Comparison of ENCODE assay signal across 19 cellular contexts in genomic region chr16:55647798-55648197, GRCh38. TPM values are rescaled to one million over a fixed set of nuclear protein-coding genes. Genes with fewer than 3 reads are reported as not detected.
A peak's percentile ranks its signal among the peaks of the same experiment; 100 is the strongest.
DNase-seq lines count a peak whose midpoint lies in the region; ATAC-seq and TF ChIP-seq lines count a peak whose summit lies in the region.
"Had no signal": no experiment of that assay in that cellular context is flagged by ENCODE, and none has a peak within 500 bp of the region (broad histone marks: within the 10 kb centered on the region; RNA-seq: fewer than 3 reads in every experiment).

No MANE protein-coding gene starts in this region.

- no peaks in the 10 kb centered on the region for H3K36me3 Mint-ChIP-seq in HFFc6 (ENCODE audit: low read depth)
- H3K36me3 Mint-ChIP-seq in endodermal cell (ENCODE audit: low read depth), result no peaks in the 10 kb centered on the region
- H3K36me3 Mint-ChIP-seq in natural killer cell treated with Interleukin-12 subunit alpha and Interleukin-12 subunit beta and Interleukin-15 and Interleukin-18, amount 100 ng/mL, for 72 hours, result no peaks in the 10 kb centered on the region
- H3K36me3 Mint-ChIP-seq: CD4-positive, CD25-positive, alpha-beta regulatory T cell had no signal

- H3K9me3 ChIP-seq in BE2C (no peaks in the 10 kb centered on the region), endodermal cell (ENCODE audit: control insufficient read depth, low read length) (no peaks in the 10 kb centered on the region)
- H3K9me3 ChIP-seq: SJCRH30 had no signal

- DNase-seq in BE2C, result no peak
- peak; percentile 4 for DNase-seq in HFFc6
- DNase-seq in endodermal cell, result peak; percentile 5
- DNase-seq in medulla oblongata (ENCODE audit: extremely low spot score), result peak; percentile 13
- no peak for DNase-seq in NCI-H748 treated with DMSO at 0.1 percent for 48 hours (lab: John Stamatoyannopoulos, UW)
- no peak for DNase-seq in natural killer cell treated with Interleukin-12 subunit alpha and Interleukin-12 subunit beta and Interleukin-15 and Interleukin-18, amount 100 ng/mL, for 72 hours (ENCODE audit: low spot score)
- DNase-seq in NCI-H2107 (lab: John Stamatoyannopoulos, UW), result no peak
- DNase-seq: AML-193; CD4-positive, CD25-positive, alpha-beta regulatory T cell; NCI-H1105 treated with DMSO at 0.1 percent for 48 hours; NCI-H1694 treated with DMSO at 0.1 percent for 48 hours; NCI-H345; NCI-H526; SJCRH30 had no signal

- no peak overlapping the region for H3K9ac ChIP-seq in endodermal cell (ENCODE audit: extremely low read depth, low read length, poor library complexity, severe bottlenecking)

- H3K4me1 Mint-ChIP-seq in HFFc6 (ENCODE audit: low read depth), result no peaks in the 10 kb centered on the region
- no peaks in the 10 kb centered on the region for H3K4me1 Mint-ChIP-seq in endodermal cell
- no peaks in the 10 kb centered on the region for H3K4me1 Mint-ChIP-seq in natural killer cell treated with Interleukin-12 subunit alpha and Interleukin-12 subunit beta and Interleukin-15 and Interleukin-18, amount 100 ng/mL, for 72 hours (ENCODE audit: low read depth in 2 of 2)
- H3K4me1 Mint-ChIP-seq: CD4-positive, CD25-positive, alpha-beta regulatory T cell had no signal

- ATAC-seq in natural killer cell treated with Interleukin-12 subunit alpha and Interleukin-12 subunit beta and Interleukin-15 and Interleukin-18, amount 100 ng/mL, for 72 hours, result no peak

- no peak overlapping the region for H3K4me3 ChIP-seq in BE2C (ENCODE audit: low read depth, low read length)
- H3K4me3 ChIP-seq in endodermal cell (ENCODE audit: low read length), result no peak overlapping the region
- H3K4me3 ChIP-seq: SJCRH30 had no signal

- no peaks in the 10 kb centered on the region for H3K27me3 ChIP-seq in BE2C
- peaks cover 39% of the 10 kb centered on the region for H3K27me3 ChIP-seq in endodermal cell (ENCODE audit: control insufficient read depth, insufficient read depth, low read length, poor library complexity, severe bottlenecking)
- H3K27me3 ChIP-seq: SJCRH30 had no signal

- H3K4me1 ChIP-seq in BE2C, result peaks cover 21% of the 10 kb centered on the region
- no peaks in the 10 kb centered on the region for H3K4me1 ChIP-seq in endodermal cell (ENCODE audit: control insufficient read depth, insufficient read depth, low read length)
- H3K4me1 ChIP-seq: SJCRH30 had no signal

- H3K9me3 Mint-ChIP-seq in HFFc6, result no peaks in the 10 kb centered on the region
- no peaks in the 10 kb centered on the region for H3K9me3 Mint-ChIP-seq in endodermal cell
- H3K9me3 Mint-ChIP-seq in natural killer cell treated with Interleukin-12 subunit alpha and Interleukin-12 subunit beta and Interleukin-15 and Interleukin-18, amount 100 ng/mL, for 72 hours, result no peaks in the 10 kb centered on the region

- peak; percentile 25; the same call in 1 of the 2 replicates for TF ChIP-seq CTCF in BE2C (IDR thresholded peaks at IDR 0.05; ENCODE audit: low read depth, low read length)
- TF ChIP-seq CTCF in HFFc6 (IDR thresholded peaks at IDR 0.05), result peak; percentile 51
- TF ChIP-seq CTCF in endodermal cell (conservative IDR thresholded peaks at IDR 0.05), result peak; percentile 25

- no peak overlapping the region for H3K27ac ChIP-seq in endodermal cell (ENCODE audit: low read depth, low read length)
- H3K27ac ChIP-seq: RWPE1, SJCRH30 had no signal

- no peak overlapping the region for H3K27ac Mint-ChIP-seq in HFFc6
- no peak overlapping the region for H3K27ac Mint-ChIP-seq in endodermal cell
- H3K27ac Mint-ChIP-seq in natural killer cell treated with Interleukin-12 subunit alpha and Interleukin-12 subunit beta and Interleukin-15 and Interleukin-18, amount 100 ng/mL, for 72 hours, result no peak overlapping the region
- H3K27ac Mint-ChIP-seq: CD4-positive, CD25-positive, alpha-beta regulatory T cell had no signal

- no peak overlapping the region for H3K4me3 Mint-ChIP-seq in HFFc6
- no peak overlapping the region for H3K4me3 Mint-ChIP-seq in endodermal cell
- no peak overlapping the region for H3K4me3 Mint-ChIP-seq in natural killer cell treated with Interleukin-12 subunit alpha and Interleukin-12 subunit beta and Interleukin-15 and Interleukin-18, amount 100 ng/mL, for 72 hours
- H3K4me3 Mint-ChIP-seq: CD4-positive, CD25-positive, alpha-beta regulatory T cell had no signal

- H3K36me3 ChIP-seq in BE2C, result no peaks in the 10 kb centered on the region
- H3K36me3 ChIP-seq in endodermal cell (ENCODE audit: control insufficient read depth, insufficient read depth, low read length), result no peaks in the 10 kb centered on the region
- H3K36me3 ChIP-seq: SJCRH30 had no signal

- H3K27me3 Mint-ChIP-seq in HFFc6 (ENCODE audit: insufficient read depth) (peaks cover 14% of the 10 kb centered on the region), endodermal cell (ENCODE audit: insufficient read depth) (peaks cover 21% of the 10 kb centered on the region)
- H3K27me3 Mint-ChIP-seq in natural killer cell treated with Interleukin-12 subunit alpha and Interleukin-12 subunit beta and Interleukin-15 and Interleukin-18, amount 100 ng/mL, for 72 hours, result peaks cover 12 to 26% of the 10 kb centered on the region in 2 donors
- H3K27me3 Mint-ChIP-seq: CD4-positive, CD25-positive, alpha-beta regulatory T cell had no signal

RNA-seq across cellular contexts. Expression of gene SLC6A2, which starts 8.0 kb away (rescaled TPM):
- 60.4 TPM for polyA plus RNA-seq in BE2C (2012; ENCODE audit: insufficient read depth, insufficient read length, low read depth)
- total RNA-seq in HFFc6 (2021; fragmentation: NEBNext Ultra II Directional; extraction: Animal tissue kit (Norgen Biotek cat#: 25700)), result not detected
- 1 to 10 TPM in 1 of 2 donors, not detected in 1; 1.1 TPM for total RNA-seq in endodermal cell
- 0.32 TPM for polyA plus RNA-seq in endodermal cell (2013, experiment 1 of 2)
- polyA plus RNA-seq in endodermal cell (2013, experiment 2 of 2), result 0.12 TPM
- not detected for total RNA-seq in natural killer cell treated with Interleukin-12 subunit alpha and Interleukin-12 subunit beta and Interleukin-15 and Interleukin-18, amount 100 ng/mL, for 72 hours
- total RNA-seq: A673; CD4-positive, CD25-positive, alpha-beta regulatory T cell; HT1080; LHCN-M2; OCI-LY7; SJCRH30 had no signal
- polyA plus RNA-seq: CD4-positive, CD25-positive, alpha-beta regulatory T cell had no signal

Comparison
In these comparisons a context has a peak if more than half of its experiments do, and no peak if none do; other contexts are left out.
1. DNase-seq: peak in HFFc6 (single experiment), endodermal cell (single experiment) and medulla oblongata (single experiment); none in BE2C (single experiment), NCI-H748 treated with DMSO at 0.1 percent for 48 hours (single experiment), natural killer cell treated with Interleukin-12 subunit alpha and Interleukin-12 subunit beta and Interleukin-15 and Interleukin-18, amount 100 ng/mL, for 72 hours (single experiment) and NCI-H2107 (single experiment).
2. Peak in every context shown above with its lines, with median percentiles within 50 percentile points of each other: CTCF ChIP-seq.